Comparison of ENCODE assay signal across 1 cellular context in genomic region chr21:17554120-17554519, GRCh38.
TF ChIP-seq lines count a peak whose summit lies in the region.

No MANE protein-coding gene starts in this region.

TF ChIP-seq in GM23338, 12 proteins besides CTCF, POLR2A, EP300 and RAD21 (continued from another document):
- no peak for TF ChIP-seq ZNF462 (CRISPR knock-in tag; IDR thresholded peaks at IDR 0.05)
TF ChIP-seq in GM23338: peak in this region for 0.
